ENCODE assay signal across 8 cellular contexts in the genomic region with DNA sequence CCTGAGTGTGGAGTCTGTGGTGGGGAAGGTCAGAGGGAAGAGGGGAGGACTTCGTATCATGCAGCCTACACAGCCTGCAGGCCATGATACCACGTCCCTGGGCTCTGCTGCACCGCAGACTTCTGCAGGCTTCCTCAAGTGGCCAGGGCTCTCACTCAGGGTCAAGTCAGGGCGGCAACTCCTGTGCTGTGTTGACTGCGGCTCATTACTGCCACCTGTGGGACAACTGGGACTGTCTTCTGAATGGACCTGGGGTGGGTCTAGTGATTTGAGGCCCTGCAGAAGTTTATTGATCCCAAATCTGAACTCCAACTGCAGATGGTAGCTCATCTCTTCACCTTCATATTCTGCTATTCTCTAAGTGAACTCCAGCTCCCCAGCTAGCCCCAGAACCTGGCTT.
DNase-seq lines count a peak whose midpoint lies in the region; ATAC-seq, FAIRE-seq and TF ChIP-seq lines count a peak whose summit lies in the region.

No MANE protein-coding gene starts in this region.

- H3K9me3 ChIP-seq in K562 (replicated peaks; ENCODE audit: control insufficient read depth, insufficient read depth, low read depth, low read length), result no peaks in the 10 kb centered on the region

- H3K9ac ChIP-seq in K562 (ENCODE audit: insufficient read depth in 1 of 2, low read depth in 2 of 2, low read length in 2 of 2), result no peak overlapping the region

- H3K9me3 Mint-ChIP-seq in mesothelial cell of epicardium, result peaks cover 4% of the 10 kb centered on the region

- BruUV-seq in K562 (replicated peaks; lab: Mats Ljungman, UMichigan), result no TSS peak

- H3K4me1 ChIP-seq in K562 (replicated peaks in 1 of 2; ENCODE audit: control insufficient read depth in 2 of 2, insufficient read depth in 2 of 2, low read length in 2 of 2), result no peaks in the 10 kb centered on the region

- TF ChIP-seq CTCF in K562 (IDR thresholded peaks at IDR 0.05 in 2 of 3, conservative IDR thresholded peaks at IDR 0.05 in 1 of 3; ENCODE audit: insufficient read depth in 2 of 3, low read depth in 1 of 3, low read length in 3 of 3) (peak; percentile 61 to 74 (median 65)), mesothelial cell of epicardium (IDR thresholded peaks at IDR 0.05; ENCODE audit: unreplicated experiment) (no peak)

- no peaks in the 10 kb centered on the region for H3K36me3 ChIP-seq in K562 (ENCODE audit: control insufficient read depth, insufficient read depth, low read length)

- ATAC-seq in HG02840 (IDR thresholded peaks at IDR 0.05; ENCODE audit: low FRiP score, unreplicated experiment), result peak; percentile 58
- ATAC-seq in K562, result peak; percentile 99

- CTCF ChIA-PET in K562 (lab: Yijun Ruan, JAX; ENCODE audit: low intra/inter-chr PET ratio), result no interaction called here

- peaks cover 13 to 26% of the 10 kb centered on the region in 2 experiments; a peak in 4 of 5 replicates for H3K27me3 ChIP-seq in K562 (ENCODE audit: control insufficient read depth in 2 of 2, insufficient read depth in 2 of 2, low read length in 2 of 2)

- H3K4me3 Mint-ChIP-seq in mesothelial cell of epicardium, result no peak overlapping the region

- peak; percentile 18 to 50; a peak in 3 of 4 replicates for TF ChIP-seq RAD21 in K562 (CRISPR knock-in tag; conservative IDR thresholded peaks at IDR 0.05 in 1 of 2, IDR thresholded peaks at IDR 0.05 in 1 of 2)

- TF ChIP-seq EP300 in K562 (IDR thresholded peaks at IDR 0.05; ENCODE audit: low read length), result no peak

- no peaks in the 10 kb centered on the region; the same call in 1 of the 2 replicates for H4K20me1 ChIP-seq in K562 (replicated peaks; ENCODE audit: control insufficient read depth, insufficient read depth, low read length)

- no peaks in the 10 kb centered on the region for H3K9me1 ChIP-seq in K562 (ENCODE audit: control insufficient read depth, insufficient read depth, low read length)

- H2AFZ ChIP-seq in K562 (ENCODE audit: low read depth, low read length), result no peak overlapping the region

- in situ Hi-C loops in K562 (cut with MboI), result no loop called here

- peaks cover 35% of the 10 kb centered on the region for H3K4me1 Mint-ChIP-seq in mesothelial cell of epicardium

- DNase-seq in SKM-1 treated with dmso at 0.1 percent for 144 hours (lab: John Stamatoyannopoulos, UW; ENCODE audit: unreplicated experiment) (peak; percentile 78), SKM-1 (lab: John Stamatoyannopoulos, UW; ENCODE audit: unreplicated experiment) (no peak), NOMO-1 treated with dmso at 0.1 percent for 144 hours (lab: John Stamatoyannopoulos, UW; ENCODE audit: unreplicated experiment) (peak; percentile 59), K562 (ENCODE audit: extremely low read depth in 1 of 4, low spot score in 3 of 4) (peak; percentile 46 to 68 (median 58)), mesothelial cell of epicardium (ENCODE audit: low spot score in 2 of 2, unreplicated experiment in 2 of 2) (no peak), activated gamma-delta T cell (lab: John Stamatoyannopoulos, UW) (no peak), NCI-H2107 treated with DMSO at 0.1 percent for 48 hours (lab: John Stamatoyannopoulos, UW; ENCODE audit: unreplicated experiment) (no peak)

- peak; percentile 83 for FAIRE-seq in K562 (lab: Jason Lieb, UNC)

- no peaks in the 10 kb centered on the region for H3K79me2 ChIP-seq in K562 (ENCODE audit: control insufficient read depth, insufficient read depth, low read length)

- no peak overlapping the region for H3K27ac ChIP-seq in K562 (ENCODE audit: extremely low read depth, low read depth, low read length)

- H3K27me3 Mint-ChIP-seq in mesothelial cell of epicardium (ENCODE audit: low read depth), result no peaks in the 10 kb centered on the region

- H3K27ac Mint-ChIP-seq in mesothelial cell of epicardium, result peak overlapping the region; percentile 94

- no peak overlapping the region for H3K4me2 ChIP-seq in K562 (ENCODE audit: insufficient read depth, low read length)

- H3K4me3 ChIP-seq in K562, result no peak overlapping the region

- no peak for TF ChIP-seq POLR2A in K562 (conservative IDR thresholded peaks at IDR 0.05)

- H3K36me3 Mint-ChIP-seq in mesothelial cell of epicardium, result peaks cover 10% of the 10 kb centered on the region

- WGBS in K562 (ENCODE audit: insufficient coverage, low coverage, missing lambda C conversion rate), result 2% methylated on average over 5 of the region's 5 CpGs

- POLR2A ChIA-PET in K562 (lab: Yijun Ruan, JAX), result no interaction called here

- intact Hi-C loops in K562 (cut with micrococcal nuclease), result loop anchor here (5.0 kb wide), 1 partner anchor 180 kb away; no protein-coding TSS in a partner anchor

TF ChIP-seq in K562, 482 proteins besides CTCF, POLR2A, EP300 and RAD21:
- TF ChIP-seq RAD51 (IDR thresholded peaks at IDR 0.05; ENCODE audit: borderline replicate concordance, low read depth) (no peak), SMC3 (conservative IDR thresholded peaks at IDR 0.05; ENCODE audit: insufficient read depth, low read depth, low read length) (0 out of 2 replicates have a peak, but pooled peaks have one; percentile 19), HLTF (IDR thresholded peaks at IDR 0.05) (no peak), MXI1 (IDR thresholded peaks at IDR 0.05; ENCODE audit: low read depth, low read length) (no peak), HDAC2 (IDR thresholded peaks at IDR 0.05) (no peak), TCF7L2 (IDR thresholded peaks at IDR 0.05; ENCODE audit: low read depth, low read length) (no peak)
- TF ChIP-seq, protein P1, sequence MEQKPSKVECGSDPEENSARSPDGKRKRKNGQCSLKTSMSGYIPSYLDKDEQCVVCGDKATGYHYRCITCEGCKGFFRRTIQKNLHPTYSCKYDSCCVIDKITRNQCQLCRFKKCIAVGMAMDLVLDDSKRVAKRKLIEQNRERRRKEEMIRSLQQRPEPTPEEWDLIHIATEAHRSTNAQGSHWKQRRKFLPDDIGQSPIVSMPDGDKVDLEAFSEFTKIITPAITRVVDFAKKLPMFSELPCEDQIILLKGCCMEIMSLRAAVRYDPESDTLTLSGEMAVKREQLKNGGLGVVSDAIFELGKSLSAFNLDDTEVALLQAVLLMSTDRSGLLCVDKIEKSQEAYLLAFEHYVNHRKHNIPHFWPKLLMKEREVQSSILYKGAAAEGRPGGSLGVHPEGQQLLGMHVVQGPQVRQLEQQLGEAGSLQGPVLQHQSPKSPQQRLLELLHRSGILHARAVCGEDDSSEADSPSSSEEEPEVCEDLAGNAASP (IDR thresholded peaks at IDR 0.05), result peak; percentile 48; the same call in 1 of the 2 replicates
- TF ChIP-seq, protein P2, sequence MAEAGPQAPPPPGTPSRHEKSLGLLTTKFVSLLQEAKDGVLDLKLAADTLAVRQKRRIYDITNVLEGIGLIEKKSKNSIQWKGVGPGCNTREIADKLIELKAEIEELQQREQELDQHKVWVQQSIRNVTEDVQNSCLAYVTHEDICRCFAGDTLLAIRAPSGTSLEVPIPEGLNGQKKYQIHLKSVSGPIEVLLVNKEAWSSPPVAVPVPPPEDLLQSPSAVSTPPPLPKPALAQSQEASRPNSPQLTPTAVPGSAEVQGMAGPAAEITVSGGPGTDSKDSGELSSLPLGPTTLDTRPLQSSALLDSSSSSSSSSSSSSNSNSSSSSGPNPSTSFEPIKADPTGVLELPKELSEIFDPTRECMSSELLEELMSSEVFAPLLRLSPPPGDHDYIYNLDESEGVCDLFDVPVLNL (CRISPR knock-in tag; IDR thresholded peaks at IDR 0.05; ENCODE audit: low read depth), result no peak
- TF ChIP-seq, protein P3, sequence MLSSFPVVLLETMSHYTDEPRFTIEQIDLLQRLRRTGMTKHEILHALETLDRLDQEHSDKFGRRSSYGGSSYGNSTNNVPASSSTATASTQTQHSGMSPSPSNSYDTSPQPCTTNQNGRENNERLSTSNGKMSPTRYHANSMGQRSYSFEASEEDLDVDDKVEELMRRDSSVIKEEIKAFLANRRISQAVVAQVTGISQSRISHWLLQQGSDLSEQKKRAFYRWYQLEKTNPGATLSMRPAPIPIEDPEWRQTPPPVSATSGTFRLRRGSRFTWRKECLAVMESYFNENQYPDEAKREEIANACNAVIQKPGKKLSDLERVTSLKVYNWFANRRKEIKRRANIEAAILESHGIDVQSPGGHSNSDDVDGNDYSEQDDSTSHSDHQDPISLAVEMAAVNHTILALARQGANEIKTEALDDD (IDR thresholded peaks at IDR 0.05), result no peak
TF ChIP-seq in K562: peak in this region for 2.

Comparison
In these comparisons a context has a peak if more than half of its experiments do, and no peak if none do; other contexts are left out.
1. DNase-seq: peak in SKM-1 treated with dmso at 0.1 percent for 144 hours (single experiment), NOMO-1 treated with dmso at 0.1 percent for 144 hours (single experiment) and K562 (4 of 4); none in SKM-1 (single experiment), mesothelial cell of epicardium (0 of 2), activated gamma-delta T cell (single experiment) and NCI-H2107 treated with DMSO at 0.1 percent for 48 hours (single experiment).